8 cellular contexts compared by ENCODE assay signal in genomic region chr19:50486823-50487515, GRCh38. TPM values are rescaled to one million over a fixed set of nuclear protein-coding genes. Genes with fewer than 3 reads are reported as not detected.
DNase-seq lines count a peak whose midpoint lies in the region; ATAC-seq and TF ChIP-seq lines count a peak whose summit lies in the region.

No MANE protein-coding gene starts in this region.

- CTCF ChIA-PET in CD4-positive, alpha-beta memory T cell (lab: Charles Lee; ENCODE audit: partially characterized antibody), result no interaction called here

- peaks cover 19 to 29% of the 10 kb centered on the region in 2 donors for H3K36me3 Mint-ChIP-seq in CD4-positive, alpha-beta memory T cell
- H3K36me3 Mint-ChIP-seq in activated CD4-positive, alpha-beta T cell treated with anti-CD3 and anti-CD28 coated beads, Interleukin-2, amount 10 ng/mL, durations not matched to agents 24 days and 14 days (ENCODE audit: low read depth), result peaks cover 35% of the 10 kb centered on the region

- DNase-seq in CD4-positive, alpha-beta memory T cell, result peak in 4 of 5 donors; percentile 22 to 27 (median 26)
- peak; percentile 83 for DNase-seq in activated CD4-positive, alpha-beta T cell treated with anti-CD3 and anti-CD28 coated beads, Interleukin-2, amount 10 ng/mL, durations not matched to agents 24 days and 14 days
- DNase-seq in fibroblast of mammary gland (ENCODE audit: low read depth), result peak; percentile 65
- peak; percentile 77 for DNase-seq in stimulated activated CD4-positive, alpha-beta T cell treated with anti-CD3 and anti-CD28 coated beads, Interleukin-15, amount 100 ng/mL, for 24 hours
- DNase-seq in omental fat pad (ENCODE audit: low spot score), result no peak

- H3K4me3 Mint-ChIP-seq in CD4-positive, alpha-beta memory T cell, result no peak overlapping the region
- H3K4me3 Mint-ChIP-seq in activated CD4-positive, alpha-beta T cell treated with anti-CD3 and anti-CD28 coated beads, Interleukin-2, amount 10 ng/mL, durations not matched to agents 24 days and 14 days, result no peak overlapping the region

- TF ChIP-seq CTCF in fibroblast of mammary gland (conservative IDR thresholded peaks at IDR 0.05; ENCODE audit: control insufficient read depth, insufficient read depth, low read depth, low read length), result peak; percentile 47
- no peak for TF ChIP-seq CTCF in omental fat pad (IDR thresholded peaks at IDR 0.05)

- peak; percentile 37; the same call in 1 of the 2 replicates for TF ChIP-seq RAD21 in Ishikawa (IDR thresholded peaks at IDR 0.05; ENCODE audit: low read depth)

- peaks cover 4% of the 10 kb centered on the region for H3K36me3 ChIP-seq in CD4-positive, alpha-beta memory T cell (ENCODE audit: insufficient read depth, low read length)

- ATAC-seq in HG02938 (IDR thresholded peaks at IDR 0.05; ENCODE audit: unreplicated experiment) (no peak), omental fat pad (ENCODE audit: low FRiP score) (no peak), HG02981 (IDR thresholded peaks at IDR 0.05; ENCODE audit: unreplicated experiment) (no peak)

- POLR2A ChIA-PET in CD4-positive, alpha-beta memory T cell (lab: Charles Lee; ENCODE audit: partially characterized antibody), result interaction anchor here (1.1 kb wide), 1 partner anchor 24 kb away, joined by 3 read pairs; the partner anchor contains the start of gene JOSD2

- peak overlapping the region in 1 of 7 donors; percentile 30 for H3K27ac Mint-ChIP-seq in CD4-positive, alpha-beta memory T cell
- H3K27ac Mint-ChIP-seq in activated CD4-positive, alpha-beta T cell treated with anti-CD3 and anti-CD28 coated beads, Interleukin-2, amount 10 ng/mL, durations not matched to agents 24 days and 14 days, result no peak overlapping the region

- H3K4me1 Mint-ChIP-seq in CD4-positive, alpha-beta memory T cell, result peaks cover 16 to 34% (median 24%) of the 10 kb centered on the region in 4 donors
- H3K4me1 Mint-ChIP-seq in activated CD4-positive, alpha-beta T cell treated with anti-CD3 and anti-CD28 coated beads, Interleukin-2, amount 10 ng/mL, durations not matched to agents 24 days and 14 days, result peaks cover 14% of the 10 kb centered on the region

- H3K4me1 ChIP-seq in CD4-positive, alpha-beta memory T cell (ENCODE audit: insufficient read depth, low read length), result peaks cover 8% of the 10 kb centered on the region

- no peaks in the 10 kb centered on the region for H3K9me3 ChIP-seq in CD4-positive, alpha-beta memory T cell (ENCODE audit: control insufficient read depth in 1 of 2, low read length in 2 of 2)

- TF ChIP-seq EP300 in Ishikawa (IDR thresholded peaks at IDR 0.05; ENCODE audit: borderline replicate concordance), result no peak

- H3K4me3 ChIP-seq in CD4-positive, alpha-beta memory T cell (ENCODE audit: low read length in 2 of 2), result no peak overlapping the region
- H3K4me3 ChIP-seq in fibroblast of mammary gland (ENCODE audit: control insufficient read depth, low read depth, low read length), result no peak overlapping the region

- no peak overlapping the region for H3K27ac ChIP-seq in CD4-positive, alpha-beta memory T cell (ENCODE audit: low read depth, low read length)

- H3K27me3 Mint-ChIP-seq in CD4-positive, alpha-beta memory T cell, result no peaks in the 10 kb centered on the region
- H3K27me3 Mint-ChIP-seq in activated CD4-positive, alpha-beta T cell treated with anti-CD3 and anti-CD28 coated beads, Interleukin-2, amount 10 ng/mL, durations not matched to agents 24 days and 14 days, result peaks cover 6% of the 10 kb centered on the region

- intact Hi-C loops in CD4-positive, alpha-beta memory T cell (cut with micrococcal nuclease), result no loop called here
- intact Hi-C loops in activated CD4-positive, alpha-beta T cell treated with anti-CD3 and anti-CD28 coated beads, Interleukin-2, amount 10 ng/mL, durations not matched to agents 24 days and 14 days (cut with micrococcal nuclease), result no loop called here

- no peaks in the 10 kb centered on the region for H3K27me3 ChIP-seq in CD4-positive, alpha-beta memory T cell (ENCODE audit: insufficient read depth, low read length)

- H3K9me3 Mint-ChIP-seq in CD4-positive, alpha-beta memory T cell, result peaks cover 0 to 2% (median 0%) of the 10 kb centered on the region in 8 donors
- no peaks in the 10 kb centered on the region for H3K9me3 Mint-ChIP-seq in activated CD4-positive, alpha-beta T cell treated with anti-CD3 and anti-CD28 coated beads, Interleukin-2, amount 10 ng/mL, durations not matched to agents 24 days and 14 days

TF ChIP-seq in Ishikawa, 13 proteins besides CTCF, POLR2A, EP300 and RAD21:
- TF ChIP-seq REST (IDR thresholded peaks at IDR 0.05; ENCODE audit: low read depth) (no peak), EGR1 (IDR thresholded peaks at IDR 0.05) (no peak), FOXM1 (IDR thresholded peaks at IDR 0.05; ENCODE audit: borderline replicate concordance, low read depth) (no peak), CREB1 (IDR thresholded peaks at IDR 0.05; ENCODE audit: low read depth) (no peak), TAF1 (IDR thresholded peaks at IDR 0.05; ENCODE audit: low read depth) (no peak), MAX (IDR thresholded peaks at IDR 0.05) (no peak), CEBPB (IDR thresholded peaks at IDR 0.05) (no peak), NFIC (IDR thresholded peaks at IDR 0.05) (no peak), ZBTB7A (IDR thresholded peaks at IDR 0.05; ENCODE audit: low read depth) (no peak), TEAD4 (IDR thresholded peaks at IDR 0.05) (no peak), TCF12 (IDR thresholded peaks at IDR 0.05; ENCODE audit: low read depth) (no peak), USF1 (IDR thresholded peaks at IDR 0.05) (no peak), YY1 (IDR thresholded peaks at IDR 0.05; ENCODE audit: low read depth) (no peak)

RNA-seq across cellular contexts. Expression of gene GARIN5A, which starts 10.3 kb away (rescaled TPM):
- total RNA-seq in CD4-positive, alpha-beta memory T cell, result under 1 TPM in 1 of 2 experiments, not detected in 1; 0.61 TPM
- polyA plus RNA-seq in CD4-positive, alpha-beta memory T cell, result under 1 TPM; 0.39 to 0.44 TPM
- total RNA-seq in activated CD4-positive, alpha-beta T cell treated with anti-CD3 and anti-CD28 coated beads, Interleukin-2, amount 10 ng/mL, durations not matched to agents 24 days and 14 days, result 0.21 and 0.68 TPM in 2 replicates
- total RNA-seq in omental fat pad, result 1 to 10 TPM in 1 of 4 donors, not detected in 3; 1.1 TPM

RNA-seq across cellular contexts. Expression of gene EMC10, which starts 10.7 kb away (rescaled TPM):
- total RNA-seq in CD4-positive, alpha-beta memory T cell, result 10 to 100 TPM; 83.7 to 92.6 TPM
- 10 to 100 TPM in 1 of 2 donors, 1 to 10 TPM in 1; 7.8 to 10.1 TPM for polyA plus RNA-seq in CD4-positive, alpha-beta memory T cell
- 79.2 and 81.6 TPM in 2 replicates for total RNA-seq in activated CD4-positive, alpha-beta T cell treated with anti-CD3 and anti-CD28 coated beads, Interleukin-2, amount 10 ng/mL, durations not matched to agents 24 days and 14 days
- total RNA-seq in omental fat pad, result 10 to 100 TPM; 41.6 to 52.1 (median 47.5) TPM

RNA-seq across cellular contexts. Expression of gene JOSD2, which starts 24.0 kb away (rescaled TPM):
- total RNA-seq in CD4-positive, alpha-beta memory T cell, result 10 to 100 TPM; 29.5 to 35.8 TPM
- polyA plus RNA-seq in CD4-positive, alpha-beta memory T cell, result 10 to 100 TPM; 22.4 to 28.0 TPM
- total RNA-seq in activated CD4-positive, alpha-beta T cell treated with anti-CD3 and anti-CD28 coated beads, Interleukin-2, amount 10 ng/mL, durations not matched to agents 24 days and 14 days, result 41.7 and 44.0 TPM in 2 replicates
- 10 to 100 TPM; 20.4 to 32.0 (median 23.0) TPM for total RNA-seq in omental fat pad

RNA-seq across cellular contexts. Expression of gene ASPDH, which starts 26.7 kb away (rescaled TPM):
- total RNA-seq in CD4-positive, alpha-beta memory T cell, result not detected
- not detected for polyA plus RNA-seq in CD4-positive, alpha-beta memory T cell
- total RNA-seq in activated CD4-positive, alpha-beta T cell treated with anti-CD3 and anti-CD28 coated beads, Interleukin-2, amount 10 ng/mL, durations not matched to agents 24 days and 14 days, result not detected in 2 replicates
- not detected for total RNA-seq in omental fat pad

RNA-seq across cellular contexts. Expression of gene MYBPC2, which starts 54.3 kb away (rescaled TPM):
- not detected for total RNA-seq in CD4-positive, alpha-beta memory T cell
- under 1 TPM in 1 of 2 donors, not detected in 1; 0.10 TPM for polyA plus RNA-seq in CD4-positive, alpha-beta memory T cell
- total RNA-seq in activated CD4-positive, alpha-beta T cell treated with anti-CD3 and anti-CD28 coated beads, Interleukin-2, amount 10 ng/mL, durations not matched to agents 24 days and 14 days, result 0.12 and 0.26 TPM in 2 replicates
- total RNA-seq in omental fat pad, result under 1 TPM in 2 of 4 donors, not detected in 2; 0.09 to 0.12 TPM
